1 cellular context compared by ENCODE assay signal in genomic region chr5:154937718-154938466, GRCh38.
TF ChIP-seq lines count a peak whose summit lies in the region.

TSS of gene GEMIN5 (minus strand) at chr5:154938211. CDS start at chr5:154938133, 78 bp downstream.

TF ChIP-seq in WTC11, 78 proteins besides CTCF, POLR2A, EP300 and RAD21 (continued from another document):
- TF ChIP-seq SMAD4 (CRISPR knock-in tag; IDR thresholded peaks at IDR 0.05), result 0 out of 2 replicates have a peak, but pooled peaks have one; percentile 59
